In the genomic region with DNA sequence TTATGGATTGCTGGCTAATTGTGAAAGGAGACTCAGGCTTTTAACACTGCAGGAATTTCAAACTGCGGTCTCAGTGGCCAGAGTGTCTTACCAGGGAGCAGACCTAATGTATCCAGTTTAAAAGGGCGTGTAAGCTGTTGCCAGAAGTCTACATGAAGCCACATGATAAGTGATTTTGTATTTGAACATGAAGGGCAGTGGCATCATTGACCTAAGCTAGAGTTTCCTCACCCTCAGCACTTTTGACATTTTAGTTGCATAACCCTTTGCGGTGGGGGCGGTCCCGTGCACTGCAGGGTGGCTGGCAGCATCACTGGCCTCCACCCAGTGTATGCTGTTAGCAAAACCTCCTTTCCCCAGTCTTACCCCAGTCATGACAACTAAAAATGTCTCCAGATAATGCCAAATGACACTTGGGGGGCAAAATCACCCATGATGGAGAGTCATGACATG, we compare ENCODE assay signal across 1 cellular context.
TF ChIP-seq lines count a peak whose summit lies in the region.

No MANE protein-coding gene starts in this region.

TF ChIP-seq in GM12878, 131 proteins besides CTCF, POLR2A, EP300 and RAD21:
- TF ChIP-seq, protein P1, sequence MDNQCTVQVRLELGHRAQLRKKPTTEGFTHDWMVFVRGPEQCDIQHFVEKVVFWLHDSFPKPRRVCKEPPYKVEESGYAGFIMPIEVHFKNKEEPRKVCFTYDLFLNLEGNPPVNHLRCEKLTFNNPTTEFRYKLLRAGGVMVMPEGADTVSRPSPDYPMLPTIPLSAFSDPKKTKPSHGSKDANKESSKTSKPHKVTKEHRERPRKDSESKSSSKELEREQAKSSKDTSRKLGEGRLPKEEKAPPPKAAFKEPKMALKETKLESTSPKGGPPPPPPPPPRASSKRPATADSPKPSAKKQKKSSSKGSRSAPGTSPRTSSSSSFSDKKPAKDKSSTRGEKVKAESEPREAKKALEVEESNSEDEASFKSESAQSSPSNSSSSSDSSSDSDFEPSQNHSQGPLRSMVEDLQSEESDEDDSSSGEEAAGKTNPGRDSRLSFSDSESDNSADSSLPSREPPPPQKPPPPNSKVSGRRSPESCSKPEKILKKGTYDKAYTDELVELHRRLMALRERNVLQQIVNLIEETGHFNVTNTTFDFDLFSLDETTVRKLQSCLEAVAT (IDR thresholded peaks at IDR 0.05) = peak; percentile 34; the same call in 1 of the 2 replicates
- TF ChIP-seq BHLHE40 (IDR thresholded peaks at IDR 0.05; ENCODE audit: borderline replicate concordance in 1 of 2, low read depth in 2 of 2, low read length in 1 of 2) (peak; percentile 87 to 93), ASH2L (IDR thresholded peaks at IDR 0.05; ENCODE audit: borderline replicate concordance, low read depth) (no peak), JUNB (IDR thresholded peaks at IDR 0.05) (no peak; the same call in 1 of the 2 replicates), ZNF217 (IDR thresholded peaks at IDR 0.05) (no peak), RFX5 (IDR thresholded peaks at IDR 0.05; ENCODE audit: low read depth, low read length) (0 out of 2 replicates have a peak, but pooled peaks have one; percentile 25), EED (IDR thresholded peaks at IDR 0.05; ENCODE audit: low read depth) (no peak), LARP7 (IDR thresholded peaks at IDR 0.05) (no peak), NBN (IDR thresholded peaks at IDR 0.05) (0 out of 2 replicates have a peak, but pooled peaks have one; percentile 56), SMARCA5 (IDR thresholded peaks at IDR 0.05) (no peak), ETV6 (conservative IDR thresholded peaks at IDR 0.05 in 1 of 2, IDR thresholded peaks at IDR 0.05 in 1 of 2; ENCODE audit: borderline replicate concordance in 1 of 2, low read depth in 1 of 2) (peak in 1 of 2 experiments; percentile 26; a peak in 2 of 4 replicates), POU2F2 (IDR thresholded peaks at IDR 0.05; ENCODE audit: borderline replicate concordance, low read depth, low read length) (peak; percentile 8; the same call in 1 of the 3 replicates), TBL1XR1 (IDR thresholded peaks at IDR 0.05; ENCODE audit: low read depth, low read length) (peak; percentile 59; the same call in 1 of the 2 replicates), BCL11A (IDR thresholded peaks at IDR 0.05; ENCODE audit: low read depth, low read length) (peak; percentile 23; the same call in 1 of the 2 replicates), CREB1 (IDR thresholded peaks at IDR 0.05; ENCODE audit: low read depth) (0 out of 2 replicates have a peak, but pooled peaks have one; percentile 9), RUNX3 (IDR thresholded peaks at IDR 0.05; ENCODE audit: low read length) (peak; percentile 66), DPF2 (IDR thresholded peaks at IDR 0.05) (no peak), MYC (IDR thresholded peaks at IDR 0.05; ENCODE audit: insufficient read depth, insufficient read length, insufficient replicate concordance, low read length, severe bottlenecking) (peak; percentile 37), CBFB (IDR thresholded peaks at IDR 0.05; ENCODE audit: low read depth) (peak; percentile 19; the same call in 1 of the 2 replicates), MEF2A (IDR thresholded peaks at IDR 0.05; ENCODE audit: insufficient read depth, low read depth, low read length) (peak; percentile 36; the same call in 1 of the 2 replicates), CEBPB (IDR thresholded peaks at IDR 0.05; ENCODE audit: borderline replicate concordance in 1 of 2, low read depth in 2 of 2, low read length in 2 of 2) (peak in 1 of 2 experiments; percentile 77; a peak in 1 of 4 replicates)
- TF ChIP-seq, protein P2, sequence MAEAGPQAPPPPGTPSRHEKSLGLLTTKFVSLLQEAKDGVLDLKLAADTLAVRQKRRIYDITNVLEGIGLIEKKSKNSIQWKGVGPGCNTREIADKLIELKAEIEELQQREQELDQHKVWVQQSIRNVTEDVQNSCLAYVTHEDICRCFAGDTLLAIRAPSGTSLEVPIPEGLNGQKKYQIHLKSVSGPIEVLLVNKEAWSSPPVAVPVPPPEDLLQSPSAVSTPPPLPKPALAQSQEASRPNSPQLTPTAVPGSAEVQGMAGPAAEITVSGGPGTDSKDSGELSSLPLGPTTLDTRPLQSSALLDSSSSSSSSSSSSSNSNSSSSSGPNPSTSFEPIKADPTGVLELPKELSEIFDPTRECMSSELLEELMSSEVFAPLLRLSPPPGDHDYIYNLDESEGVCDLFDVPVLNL (IDR thresholded peaks at IDR 0.05; ENCODE audit: low read depth, low read length) = no peak
- TF ChIP-seq, protein P3, sequence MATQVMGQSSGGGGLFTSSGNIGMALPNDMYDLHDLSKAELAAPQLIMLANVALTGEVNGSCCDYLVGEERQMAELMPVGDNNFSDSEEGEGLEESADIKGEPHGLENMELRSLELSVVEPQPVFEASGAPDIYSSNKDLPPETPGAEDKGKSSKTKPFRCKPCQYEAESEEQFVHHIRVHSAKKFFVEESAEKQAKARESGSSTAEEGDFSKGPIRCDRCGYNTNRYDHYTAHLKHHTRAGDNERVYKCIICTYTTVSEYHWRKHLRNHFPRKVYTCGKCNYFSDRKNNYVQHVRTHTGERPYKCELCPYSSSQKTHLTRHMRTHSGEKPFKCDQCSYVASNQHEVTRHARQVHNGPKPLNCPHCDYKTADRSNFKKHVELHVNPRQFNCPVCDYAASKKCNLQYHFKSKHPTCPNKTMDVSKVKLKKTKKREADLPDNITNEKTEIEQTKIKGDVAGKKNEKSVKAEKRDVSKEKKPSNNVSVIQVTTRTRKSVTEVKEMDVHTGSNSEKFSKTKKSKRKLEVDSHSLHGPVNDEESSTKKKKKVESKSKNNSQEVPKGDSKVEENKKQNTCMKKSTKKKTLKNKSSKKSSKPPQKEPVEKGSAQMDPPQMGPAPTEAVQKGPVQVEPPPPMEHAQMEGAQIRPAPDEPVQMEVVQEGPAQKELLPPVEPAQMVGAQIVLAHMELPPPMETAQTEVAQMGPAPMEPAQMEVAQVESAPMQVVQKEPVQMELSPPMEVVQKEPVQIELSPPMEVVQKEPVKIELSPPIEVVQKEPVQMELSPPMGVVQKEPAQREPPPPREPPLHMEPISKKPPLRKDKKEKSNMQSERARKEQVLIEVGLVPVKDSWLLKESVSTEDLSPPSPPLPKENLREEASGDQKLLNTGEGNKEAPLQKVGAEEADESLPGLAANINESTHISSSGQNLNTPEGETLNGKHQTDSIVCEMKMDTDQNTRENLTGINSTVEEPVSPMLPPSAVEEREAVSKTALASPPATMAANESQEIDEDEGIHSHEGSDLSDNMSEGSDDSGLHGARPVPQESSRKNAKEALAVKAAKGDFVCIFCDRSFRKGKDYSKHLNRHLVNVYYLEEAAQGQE (IDR thresholded peaks at IDR 0.05; ENCODE audit: low read depth, low read length) = no peak
- TF ChIP-seq, protein P4, sequence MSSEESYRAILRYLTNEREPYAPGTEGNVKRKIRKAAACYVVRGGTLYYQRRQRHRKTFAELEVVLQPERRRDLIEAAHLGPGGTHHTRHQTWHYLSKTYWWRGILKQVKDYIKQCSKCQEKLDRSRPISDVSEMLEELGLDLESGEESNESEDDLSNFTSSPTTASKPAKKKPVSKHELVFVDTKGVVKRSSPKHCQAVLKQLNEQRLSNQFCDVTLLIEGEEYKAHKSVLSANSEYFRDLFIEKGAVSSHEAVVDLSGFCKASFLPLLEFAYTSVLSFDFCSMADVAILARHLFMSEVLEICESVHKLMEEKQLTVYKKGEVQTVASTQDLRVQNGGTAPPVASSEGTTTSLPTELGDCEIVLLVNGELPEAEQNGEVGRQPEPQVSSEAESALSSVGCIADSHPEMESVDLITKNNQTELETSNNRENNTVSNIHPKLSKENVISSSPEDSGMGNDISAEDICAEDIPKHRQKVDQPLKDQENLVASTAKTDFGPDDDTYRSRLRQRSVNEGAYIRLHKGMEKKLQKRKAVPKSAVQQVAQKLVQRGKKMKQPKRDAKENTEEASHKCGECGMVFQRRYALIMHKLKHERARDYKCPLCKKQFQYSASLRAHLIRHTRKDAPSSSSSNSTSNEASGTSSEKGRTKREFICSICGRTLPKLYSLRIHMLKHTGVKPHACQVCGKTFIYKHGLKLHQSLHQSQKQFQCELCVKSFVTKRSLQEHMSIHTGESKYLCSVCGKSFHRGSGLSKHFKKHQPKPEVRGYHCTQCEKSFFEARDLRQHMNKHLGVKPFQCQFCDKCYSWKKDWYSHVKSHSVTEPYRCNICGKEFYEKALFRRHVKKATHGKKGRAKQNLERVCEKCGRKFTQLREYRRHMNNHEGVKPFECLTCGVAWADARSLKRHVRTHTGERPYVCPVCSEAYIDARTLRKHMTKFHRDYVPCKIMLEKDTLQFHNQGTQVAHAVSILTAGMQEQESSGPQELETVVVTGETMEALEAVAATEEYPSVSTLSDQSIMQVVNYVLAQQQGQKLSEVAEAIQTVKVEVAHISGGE (CRISPR knock-in tag; IDR thresholded peaks at IDR 0.05) = no peak
TF ChIP-seq in GM12878: peak in this region for 14.
